In the genomic region with DNA sequence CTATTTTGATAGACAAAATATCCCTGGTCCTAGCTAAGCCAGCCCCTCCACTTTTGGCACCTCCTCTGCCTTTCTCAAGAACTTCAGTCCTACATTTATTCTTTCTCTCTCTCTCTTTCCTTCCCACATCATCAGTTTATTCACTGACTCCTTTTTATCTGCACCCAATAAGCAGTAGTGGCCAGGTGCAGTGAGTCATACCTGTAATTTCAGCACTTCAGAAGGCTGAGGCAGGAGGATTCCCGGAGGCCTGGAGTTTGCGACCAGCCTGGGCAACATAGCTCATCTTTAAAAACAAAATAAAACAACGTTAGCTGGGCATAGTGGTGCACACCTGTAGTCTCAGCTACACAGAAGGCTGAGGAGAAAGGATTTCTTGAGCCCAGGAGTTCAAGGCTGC, we compare ENCODE assay signal across 26 cellular contexts. TPM values are rescaled to one million over a fixed set of nuclear protein-coding genes. Genes with fewer than 3 reads are reported as not detected.
DNase-seq lines count a peak whose midpoint lies in the region; ATAC-seq, FAIRE-seq and TF ChIP-seq lines count a peak whose summit lies in the region.
"Had no signal": no experiment of that assay in that cellular context is flagged by ENCODE, and none has a peak within 500 bp of the region (broad histone marks: within the 10 kb centered on the region; RNA-seq: fewer than 3 reads in every experiment).

No MANE protein-coding gene starts in this region.

- H3K4me1 ChIP-seq in RWPE2 (ENCODE audit: insufficient read depth, poor library complexity, severe bottlenecking): peaks cover 27% of the 10 kb centered on the region
- H3K4me1 ChIP-seq in foreskin keratinocyte: peaks cover 19% of the 10 kb centered on the region

- H3K27me3 ChIP-seq in RWPE2 (ENCODE audit: insufficient read depth, poor library complexity, severe bottlenecking): no peaks in the 10 kb centered on the region
- H3K27me3 ChIP-seq in foreskin keratinocyte: no peaks in the 10 kb centered on the region
- H3K27me3 ChIP-seq: BLaER1 treated with 17β-estradiol and CSF1 and Interleukin-3, amounts not matched to agents 10 nM and 100 nM; MG63; SJSA1 had no signal

- H3K4me3 ChIP-seq in RWPE2 (ENCODE audit: severe bottlenecking): no peak overlapping the region
- H3K4me3 ChIP-seq: A549; BLaER1 treated with 17β-estradiol and CSF1 and Interleukin-3, amounts not matched to agents 10 nM and 100 nM; MG63; PC-9; SJSA1 had no signal

- ATAC-seq in RWPE2 (ENCODE audit: low read depth) (peak; percentile 58; the same call in 1 of the 3 replicates), foreskin keratinocyte (peak; percentile 84), GM21825 (IDR thresholded peaks at IDR 0.05; ENCODE audit: unreplicated experiment) (no peak)
- ATAC-seq: A549, T-cell had no signal

- no peaks in the 10 kb centered on the region for H3K9me3 ChIP-seq in RWPE2 (ENCODE audit: severe bottlenecking)
- H3K9me3 ChIP-seq: A549; BLaER1 treated with 17β-estradiol and CSF1 and Interleukin-3, amounts not matched to agents 10 nM and 100 nM; MG63; SJSA1 had no signal

- no peak for TF ChIP-seq CTCF in RWPE2 (IDR thresholded peaks at IDR 0.05; ENCODE audit: poor library complexity, severe bottlenecking)
- TF ChIP-seq CTCF in foreskin keratinocyte (conservative IDR thresholded peaks at IDR 0.05): no peak

- no peaks in the 10 kb centered on the region for H3K36me3 ChIP-seq in RWPE2 (ENCODE audit: low read depth)
- H3K36me3 ChIP-seq: BLaER1 treated with 17β-estradiol and CSF1 and Interleukin-3, amounts not matched to agents 10 nM and 100 nM; MG63; SJSA1 had no signal

- no peak overlapping the region for H3K27ac ChIP-seq in RWPE2 (ENCODE audit: poor library complexity, severe bottlenecking)
- no peak overlapping the region for H3K27ac ChIP-seq in foreskin keratinocyte
- H3K27ac ChIP-seq: A549; BLaER1 treated with 17β-estradiol and CSF1 and Interleukin-3, amounts not matched to agents 10 nM and 100 nM; PC-9; SJSA1 had no signal

- DNase-seq in A172 (ENCODE audit: low spot score): peak; percentile 17
- peak; percentile 76 for DNase-seq in DMS53 (lab: John Stamatoyannopoulos, UW)
- no peak for DNase-seq in RWPE2 (ENCODE audit: low spot score)
- peak in 1 of 2 donors; percentile 65 for DNase-seq in foreskin keratinocyte
- DNase-seq in NCI-H524 treated with DMSO at 0.1 percent for 48 hours (lab: John Stamatoyannopoulos, UW): no peak
- DNase-seq in GM19239 (ENCODE audit: insufficient read length, low spot score): no peak
- DNase-seq: AML-193; CD4-positive, alpha-beta T cell; COR-L47; DMS79 treated with DMSO at 0.1 percent for 48 hours; GF-D8; KBM-7; MG63; NCI-H1105 treated with DMSO at 0.1 percent for 48 hours; NCI-H146; NCI-H1930; NCI-H2107; NCI-H774; PC-9; Right ventricle myocardium superior; T-cell had no signal

- no peak for FAIRE-seq in GM19239 (lab: Jason Lieb, UNC)
- FAIRE-seq: A549, GM12891 had no signal

RNA-seq across cellular contexts. Expression of a gene that starts 19.4 kb away (rescaled TPM):
- 134 and 136 TPM in 2 replicates for total RNA-seq in A172 (2014; rRNA removed; shearing (Covaris generic))
- total RNA-seq in foreskin keratinocyte: 57.3 and 58.2 TPM in 2 replicates
- polyA plus RNA-seq in foreskin keratinocyte: 11.6 and 12.2 TPM in 2 replicates

Comparison
In these comparisons a context has a peak if more than half of its experiments do, and no peak if none do; other contexts are left out.
1. DNase-seq: peak in A172 (single experiment) and DMS53 (single experiment); none in RWPE2 (single experiment), NCI-H524 treated with DMSO at 0.1 percent for 48 hours (single experiment) and GM19239 (single experiment).